In genomic region chr3:126084667-126085180, GRCh38 we compare ENCODE assay signal across 8 cellular contexts. TPM values are rescaled to one million over a fixed set of nuclear protein-coding genes. Genes with fewer than 3 reads are reported as not detected.
DNase-seq lines count a peak whose midpoint lies in the region; ATAC-seq and TF ChIP-seq lines count a peak whose summit lies in the region.

No MANE protein-coding gene starts in this region.

- POLR2A ChIA-PET in MCF 10A (lab: Yijun Ruan, JAX) = interaction anchor here (0.6 to 1.4 kb wide), 6 partner anchors 11 to 1504 kb away, joined by 3 to 6 read pairs (median 4); no protein-coding TSS in a partner anchor

- peak overlapping the region; percentile 86 for H3K4me3 Mint-ChIP-seq in stimulated activated naive CD8-positive, alpha-beta T cell treated with anti-CD3 and anti-CD28 coated beads, Interleukin-15, Interleukin-2, amounts not matched to agents 100 ng/mL and 50 ng/mL, for 24 hours
- peak overlapping the region; percentile 82 for H3K4me3 Mint-ChIP-seq in MCF 10A (ENCODE audit: unreplicated experiment)

- no peak for DNase-seq in stimulated activated naive CD8-positive, alpha-beta T cell treated with anti-CD3 and anti-CD28 coated beads, Interleukin-15, Interleukin-2, amounts not matched to agents 100 U/mL and 50 U/mL, for 24 hours
- DNase-seq in MCF 10A (ENCODE audit: unreplicated experiment) = no peak
- no peak for DNase-seq in aorta
- DNase-seq in AG20443 (ENCODE audit: low spot score) = no peak
- no peak for DNase-seq in COLO829 (ENCODE audit: low spot score)

- no peak overlapping the region for H3K27ac ChIP-seq in mesodermal cell (ENCODE audit: low read depth, low read length, severe bottlenecking)
- H3K27ac ChIP-seq in aorta (ENCODE audit: low read depth in 1 of 2, low read length in 2 of 2) = peak overlapping the region in 1 of 2 donors; percentile 44

- intact Hi-C loops in MCF 10A (cut with micrococcal nuclease) = loop anchor here (5.0 kb wide), 2 partner anchors 92 to 112 kb away; no protein-coding TSS in a partner anchor
- intact Hi-C loops in aorta (cut with DNase I) = loop anchor here in 1 of 2 donors (1.0 kb wide), 1 partner anchor 16 kb away; no protein-coding TSS in a partner anchor

- CTCF ChIA-PET in MCF 10A (lab: Yijun Ruan, JAX) = interaction anchor here (0.6 to 1.4 kb wide), 4 partner anchors 11 to 401 kb away, joined by 3 read pairs; no protein-coding TSS in a partner anchor

- H3K36me3 Mint-ChIP-seq in stimulated activated naive CD8-positive, alpha-beta T cell treated with anti-CD3 and anti-CD28 coated beads, Interleukin-15, Interleukin-2, amounts not matched to agents 100 ng/mL and 50 ng/mL, for 24 hours (ENCODE audit: low read depth) = no peaks in the 10 kb centered on the region
- H3K36me3 Mint-ChIP-seq in MCF 10A (ENCODE audit: insufficient read depth, unreplicated experiment) = no peaks in the 10 kb centered on the region

- TF ChIP-seq CTCF in MCF 10A (IDR thresholded peaks at IDR 0.05; ENCODE audit: unreplicated experiment) = no peak

- H3K27me3 Mint-ChIP-seq in stimulated activated naive CD8-positive, alpha-beta T cell treated with anti-CD3 and anti-CD28 coated beads, Interleukin-15, Interleukin-2, amounts not matched to agents 100 ng/mL and 50 ng/mL, for 24 hours = no peaks in the 10 kb centered on the region
- no peaks in the 10 kb centered on the region for H3K27me3 Mint-ChIP-seq in MCF 10A (ENCODE audit: insufficient read depth, unreplicated experiment)

- no peaks in the 10 kb centered on the region for H3K27me3 ChIP-seq in aorta (ENCODE audit: control insufficient read depth in 1 of 2, insufficient read depth in 2 of 2, low read length in 1 of 2)

- peaks cover 23% of the 10 kb centered on the region for H3K4me1 Mint-ChIP-seq in stimulated activated naive CD8-positive, alpha-beta T cell treated with anti-CD3 and anti-CD28 coated beads, Interleukin-15, Interleukin-2, amounts not matched to agents 100 ng/mL and 50 ng/mL, for 24 hours (ENCODE audit: low read depth)
- peaks cover 15% of the 10 kb centered on the region for H3K4me1 Mint-ChIP-seq in MCF 10A (ENCODE audit: insufficient read depth, unreplicated experiment)

- ATAC-seq in stimulated activated naive CD8-positive, alpha-beta T cell treated with anti-CD3 and anti-CD28 coated beads, Interleukin-15, Interleukin-2, amounts not matched to agents 100 U/mL and 50 U/mL, for 24 hours = no peak
- ATAC-seq in aorta (ENCODE audit: low FRiP score) (no peak), GM19328 (IDR thresholded peaks at IDR 0.05; ENCODE audit: unreplicated experiment) (no peak)

- H3K9me3 ChIP-seq in mesodermal cell (ENCODE audit: control insufficient read depth, low read length) (peaks cover 22% of the 10 kb centered on the region), aorta (ENCODE audit: control insufficient read depth, low read length) (no peaks in the 10 kb centered on the region)

- H3K9me3 Mint-ChIP-seq in stimulated activated naive CD8-positive, alpha-beta T cell treated with anti-CD3 and anti-CD28 coated beads, Interleukin-15, Interleukin-2, amounts not matched to agents 100 ng/mL and 50 ng/mL, for 24 hours = no peaks in the 10 kb centered on the region
- H3K9me3 Mint-ChIP-seq in MCF 10A (ENCODE audit: unreplicated experiment) = no peaks in the 10 kb centered on the region

- H3K27ac Mint-ChIP-seq in stimulated activated naive CD8-positive, alpha-beta T cell treated with anti-CD3 and anti-CD28 coated beads, Interleukin-15, Interleukin-2, amounts not matched to agents 100 ng/mL and 50 ng/mL, for 24 hours = peak overlapping the region; percentile 83
- peak overlapping the region; percentile 82 for H3K27ac Mint-ChIP-seq in MCF 10A (ENCODE audit: low read depth, unreplicated experiment)

- BruUV-seq in MCF 10A (replicated peaks; lab: Mats Ljungman, UMichigan) = TSS peak; percentile 51

- H3K4me1 ChIP-seq in mesodermal cell (ENCODE audit: control insufficient read depth, insufficient read depth, low read length, poor library complexity, severe bottlenecking) (no peaks in the 10 kb centered on the region), aorta (ENCODE audit: control insufficient read depth in 1 of 2, insufficient read depth in 2 of 2, low read length in 2 of 2) (no peaks in the 10 kb centered on the region)

- 90% methylated on average over 4 of the region's 8 CpGs for WGBS in mesodermal cell (ENCODE audit: insufficient coverage in 2 of 2), 2 experiments
- 34 to 35% methylated on average over 8 of the region's 8 CpGs for WGBS in aorta, 2 donors

- peak overlapping the region; percentile 71 for H3K4me3 ChIP-seq in mesodermal cell (ENCODE audit: extremely low read depth, insufficient read depth, low read length, poor library complexity, severe bottlenecking)
- H3K4me3 ChIP-seq in aorta (ENCODE audit: low read length in 2 of 2) = peak overlapping the region; percentile 71 to 99

- no peaks in the 10 kb centered on the region for H3K36me3 ChIP-seq in mesodermal cell (ENCODE audit: control insufficient read depth, insufficient read depth, low read length)
- no peaks in the 10 kb centered on the region for H3K36me3 ChIP-seq in aorta (ENCODE audit: control insufficient read depth in 1 of 2, insufficient read depth in 2 of 2, low read length in 1 of 2)

RNA-seq across cellular contexts. Expression of gene SLC41A3, which starts 0.8 kb away (rescaled TPM):
- total RNA-seq in MCF 10A (2022) (34.9 and 43.2 TPM in 2 replicates), aorta (10 to 100 TPM; 62.1 to 71.4 TPM)
- 36.9 TPM for polyA plus RNA-seq in mesodermal cell (2013, experiment 1 of 2)
- 28.5 TPM for polyA plus RNA-seq in mesodermal cell (2013, experiment 2 of 2)
- polyA plus RNA-seq in aorta = 10 to 100 TPM; 32.6 to 71.4 TPM
